In the genomic region with DNA sequence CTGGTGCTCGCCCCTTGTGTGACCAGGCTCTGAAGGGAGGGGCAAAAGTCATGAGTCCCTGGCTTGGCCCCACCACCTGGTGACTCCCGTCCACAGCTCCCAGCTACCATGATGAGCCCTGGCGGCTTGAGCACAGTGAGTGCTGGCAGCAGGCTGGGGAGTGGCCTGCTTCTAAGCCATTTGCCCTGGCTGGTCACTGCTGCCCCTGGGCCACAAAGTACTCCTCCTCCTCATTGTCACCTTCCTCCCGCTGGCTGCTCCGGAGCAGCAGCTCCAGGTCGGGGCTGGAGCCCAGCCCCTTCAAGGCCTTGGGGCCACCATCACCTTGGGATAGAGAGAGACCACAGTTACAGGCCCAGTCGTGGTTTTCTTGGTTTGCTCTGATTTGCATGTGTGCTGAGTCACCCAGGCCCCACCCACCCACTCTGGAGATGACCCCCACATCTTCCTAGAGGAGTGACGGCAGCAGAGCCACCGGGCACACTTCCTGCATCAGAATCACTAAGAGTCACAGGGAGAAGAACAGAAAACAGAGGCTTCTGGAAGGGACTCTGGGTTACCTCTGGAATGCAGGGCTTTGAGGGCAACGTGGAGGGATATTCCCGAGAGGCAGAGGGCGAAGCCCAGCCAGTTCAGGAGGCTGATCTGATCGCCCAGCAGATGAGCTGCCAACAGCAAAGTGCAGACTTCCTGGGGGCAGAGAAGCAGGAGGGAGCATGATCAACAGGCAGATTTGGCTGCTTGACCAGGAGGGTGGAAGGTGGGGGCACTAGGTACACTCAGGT, we compare ENCODE assay signal across 8 cellular contexts. TPM values are rescaled to one million over a fixed set of nuclear protein-coding genes. Genes with fewer than 3 reads are reported as not detected.
DNase-seq lines count a peak whose midpoint lies in the region; ATAC-seq and TF ChIP-seq lines count a peak whose summit lies in the region.

No MANE protein-coding gene starts in this region.

- H3K79me1 ChIP-seq in IMR-90 (ENCODE audit: low read depth in 1 of 2, low read length in 2 of 2), result no peaks in the 10 kb centered on the region; a peak in 1 of 4 replicates

- peaks cover 17% of the 10 kb centered on the region for H3K4me1 Mint-ChIP-seq in activated naive CD8-positive, alpha-beta T cell treated with anti-CD3 and anti-CD28 coated beads, Interleukin-2, amount 50 U/mL, for 24 hours

- H3K9me3 ChIP-seq in IMR-90 (ENCODE audit: control insufficient read depth, insufficient read depth, low read length), result no peaks in the 10 kb centered on the region
- no peaks in the 10 kb centered on the region for H3K9me3 ChIP-seq in left lung

- TF ChIP-seq POLR2A in IMR-90 (IDR thresholded peaks at IDR 0.05; ENCODE audit: low read depth, low read length), result no peak

- H4K5ac ChIP-seq in IMR-90 (ENCODE audit: low read depth, low read length), result peak overlapping the region; percentile 82

- H2AK5ac ChIP-seq in IMR-90 (ENCODE audit: low read depth, low read length), result peak overlapping the region; percentile 88

- H3K56ac ChIP-seq in IMR-90 (ENCODE audit: extremely low read depth, insufficient read depth, low read length), result peak overlapping the region; percentile 36; the same call in 1 of the 2 replicates

- ATAC-seq in IMR-90 (ENCODE audit: low read depth) (peak; percentile 87), left lung (peak; percentile 33), HG03025 (IDR thresholded peaks at IDR 0.05; ENCODE audit: low FRiP score, unreplicated experiment) (no peak), HG02973 (IDR thresholded peaks at IDR 0.05; ENCODE audit: unreplicated experiment) (no peak)
- ATAC-seq in activated naive CD8-positive, alpha-beta T cell treated with anti-CD3 and anti-CD28 coated beads, Interleukin-2, amount 50 U/mL, for 24 hours, result peak; percentile 38

- H3K36me3 Mint-ChIP-seq in activated naive CD8-positive, alpha-beta T cell treated with anti-CD3 and anti-CD28 coated beads, Interleukin-2, amount 50 U/mL, for 24 hours (ENCODE audit: low read depth), result peaks cover 12% of the 10 kb centered on the region

- H2BK5ac ChIP-seq in IMR-90 (ENCODE audit: low read depth, low read length, poor library complexity, severe bottlenecking), result peak overlapping the region; percentile 74

- TF ChIP-seq CTCF in IMR-90 (conservative IDR thresholded peaks at IDR 0.05; ENCODE audit: low read depth, low read length), result no peak
- no peak for TF ChIP-seq CTCF in left lung (IDR thresholded peaks at IDR 0.05)

- H3K4me3 Mint-ChIP-seq in activated naive CD8-positive, alpha-beta T cell treated with anti-CD3 and anti-CD28 coated beads, Interleukin-2, amount 50 U/mL, for 24 hours, result no peak overlapping the region

- no peaks in the 10 kb centered on the region for H3K9me3 Mint-ChIP-seq in activated naive CD8-positive, alpha-beta T cell treated with anti-CD3 and anti-CD28 coated beads, Interleukin-2, amount 50 U/mL, for 24 hours

- dilution Hi-C loops in IMR-90 (cut with HindIII; ENCODE audit: low sequenced_read_pairs, unreplicated experiment), result no loop called here

- CTCF ChIA-PET in IMR-90 (lab: Yijun Ruan, JAX), result interaction anchor here (1.8 kb wide), 1 partner anchor 217 kb away, joined by 7 read pairs; no protein-coding TSS in a partner anchor

- H2BK20ac ChIP-seq in IMR-90 (ENCODE audit: low read depth, low read length), result no peak overlapping the region

- peak; percentile 83 for DNase-seq in CD1c-positive myeloid dendritic cell (ENCODE audit: extremely low spot score)
- peak; percentile 66 for DNase-seq in GM19238 (ENCODE audit: insufficient read length, low spot score)
- DNase-seq in IMR-90, result peak; percentile 93
- DNase-seq in activated naive CD8-positive, alpha-beta T cell treated with anti-CD3 and anti-CD28 coated beads, Interleukin-2, amount 50 U/mL, for 24 hours, result no peak
- DNase-seq in left lung, result no peak
- DNase-seq in DMS79 (lab: John Stamatoyannopoulos, UW), result no peak

- H3K27me3 Mint-ChIP-seq in activated naive CD8-positive, alpha-beta T cell treated with anti-CD3 and anti-CD28 coated beads, Interleukin-2, amount 50 U/mL, for 24 hours, result no peaks in the 10 kb centered on the region

- peak overlapping the region; percentile 69; the same call in 1 of the 2 replicates for H3K14ac ChIP-seq in IMR-90 (replicated peaks; ENCODE audit: low read depth, low read length)

- BruUV-seq in IMR-90 (replicated peaks; lab: Mats Ljungman, UMichigan), result no TSS peak

- peak overlapping the region; percentile 82 for H3K27ac Mint-ChIP-seq in activated naive CD8-positive, alpha-beta T cell treated with anti-CD3 and anti-CD28 coated beads, Interleukin-2, amount 50 U/mL, for 24 hours

- peak overlapping the region; percentile 35; the same call in 1 of the 3 replicates for H2BK15ac ChIP-seq in IMR-90 (ENCODE audit: low read depth, low read length)

- H3K4me1 ChIP-seq in IMR-90 (ENCODE audit: control insufficient read depth, insufficient read depth, low read length), result peaks cover 12% of the 10 kb centered on the region
- H3K4me1 ChIP-seq in left lung, result peaks cover 0 to 14% of the 10 kb centered on the region in 2 donors

- H4K8ac ChIP-seq in IMR-90 (ENCODE audit: low read depth in 2 of 2, low read length in 2 of 2), result peak overlapping the region; percentile 40 to 84

- H3K4me3 ChIP-seq in IMR-90 (ENCODE audit: insufficient read depth, low read depth, low read length), result no peak overlapping the region
- no peak overlapping the region for H3K4me3 ChIP-seq in left lung

- POLR2A ChIA-PET in IMR-90 (lab: Charles Lee; ENCODE audit: unreplicated experiment), result no interaction called here

- peaks cover 14% of the 10 kb centered on the region; the same call in 1 of the 2 replicates for H3K36me3 ChIP-seq in IMR-90 (ENCODE audit: control insufficient read depth, insufficient read depth, low read length)
- peaks cover 0 to 79% of the 10 kb centered on the region in 2 donors for H3K36me3 ChIP-seq in left lung

- H3K4ac ChIP-seq in IMR-90 (ENCODE audit: low read depth, low read length), result peak overlapping the region; percentile 78

- H4K20me1 ChIP-seq in IMR-90 (ENCODE audit: insufficient read depth, low read length), result no peaks in the 10 kb centered on the region

- H3K18ac ChIP-seq in IMR-90 (ENCODE audit: low read depth, low read length), result peak overlapping the region; percentile 66

- H3K27ac ChIP-seq in IMR-90 (ENCODE audit: insufficient read depth, low read length) (peak overlapping the region; percentile 90), left lung (no peak overlapping the region)

- H4K91ac ChIP-seq in IMR-90 (ENCODE audit: insufficient read depth, low read depth, low read length), result peak overlapping the region; percentile 73

- peaks cover 10% of the 10 kb centered on the region; the same call in 1 of the 2 replicates for H3K9me1 ChIP-seq in IMR-90 (ENCODE audit: insufficient read depth, low read length)

- in situ Hi-C loops in IMR-90 (cut with MboI; ENCODE audit: low sequenced_read_pairs), result no loop called here

- peak overlapping the region; percentile 58 for H2BK120ac ChIP-seq in IMR-90 (ENCODE audit: low read depth, low read length)

- H2AFZ ChIP-seq in IMR-90 (replicated peaks; ENCODE audit: low read length, poor library complexity), result peak overlapping the region; percentile 86

- no peaks in the 10 kb centered on the region for H3K27me3 ChIP-seq in IMR-90 (ENCODE audit: control insufficient read depth, insufficient read depth, low read length)
- H3K27me3 ChIP-seq in left lung, result no peaks in the 10 kb centered on the region

- peak overlapping the region; percentile 34; the same call in 1 of the 2 replicates for H3K4me2 ChIP-seq in IMR-90 (ENCODE audit: low read depth, low read length)

- TF ChIP-seq RAD21 in IMR-90 (IDR thresholded peaks at IDR 0.05; ENCODE audit: low read length), result no peak

- peak overlapping the region; percentile 39; the same call in 1 of the 2 replicates for H3K23ac ChIP-seq in IMR-90 (ENCODE audit: low read depth, low read length)

- peak overlapping the region; percentile 93 for H2AK9ac ChIP-seq in IMR-90 (replicated peaks; ENCODE audit: low read depth, low read length, poor library complexity)

- intact Hi-C loops in IMR-90 (cut with micrococcal nuclease), result no loop called here
- intact Hi-C loops in left lung (cut with DNase I), result no loop called here

- WGBS in IMR-90 (ENCODE audit: extremely low coverage in 2 of 2, insufficient read length in 1 of 2), 2 experiments, result 59% methylated on average over 5 of the region's 13 CpGs; no CpG with 5 or more reads in 1 of the 2 experiments

- H3K9ac ChIP-seq in IMR-90 (ENCODE audit: low read depth, low read length), result peak overlapping the region; percentile 69

TF ChIP-seq in IMR-90, 13 proteins besides CTCF, POLR2A, EP300 and RAD21 (continues in another document):
- TF ChIP-seq, protein P1, sequence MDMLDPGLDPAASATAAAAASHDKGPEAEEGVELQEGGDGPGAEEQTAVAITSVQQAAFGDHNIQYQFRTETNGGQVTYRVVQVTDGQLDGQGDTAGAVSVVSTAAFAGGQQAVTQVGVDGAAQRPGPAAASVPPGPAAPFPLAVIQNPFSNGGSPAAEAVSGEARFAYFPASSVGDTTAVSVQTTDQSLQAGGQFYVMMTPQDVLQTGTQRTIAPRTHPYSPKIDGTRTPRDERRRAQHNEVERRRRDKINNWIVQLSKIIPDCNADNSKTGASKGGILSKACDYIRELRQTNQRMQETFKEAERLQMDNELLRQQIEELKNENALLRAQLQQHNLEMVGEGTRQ (IDR thresholded peaks at IDR 0.05; ENCODE audit: low read depth, low read length), result no peak
- TF ChIP-seq CHD1 (IDR thresholded peaks at IDR 0.05; ENCODE audit: low read depth, low read length) (no peak), BHLHE40 (IDR thresholded peaks at IDR 0.05; ENCODE audit: low read depth, low read length) (peak; percentile 58; the same call in 1 of the 2 replicates), MAZ (IDR thresholded peaks at IDR 0.05; ENCODE audit: borderline replicate concordance, low read depth, low read length) (peak; percentile 85), MXI1 (IDR thresholded peaks at IDR 0.05; ENCODE audit: borderline replicate concordance, low read depth, low read length) (no peak; the same call in 1 of the 2 replicates), RCOR1 (IDR thresholded peaks at IDR 0.05; ENCODE audit: insufficient replicate concordance, low read length) (no peak)

RNA-seq across cellular contexts. Expression of a gene that starts 42.1 kb away (rescaled TPM):
- not detected in 2 replicates for total RNA-seq in IMR-90 (2012; rRNA removed)
- not detected in 2 replicates for polyA plus RNA-seq in IMR-90 (2012; rRNA removed)
- polyA plus RNA-seq in IMR-90 (2012; cell fraction: cytosol; rRNA removed), result not detected in 2 replicates
- not detected in 2 replicates for polyA plus RNA-seq in IMR-90 (2012; cell fraction: nucleus; rRNA removed; ENCODE audit: low replicate concordance)
- under 1 TPM in 1 of 2 donors, not detected in 1; 0.26 TPM for total RNA-seq in left lung

RNA-seq across cellular contexts. Expression of a gene that starts 56.0 kb away (rescaled TPM):
- 45.0 and 52.7 TPM in 2 replicates for total RNA-seq in IMR-90 (2012; rRNA removed)
- polyA plus RNA-seq in IMR-90 (2012; rRNA removed), result 26.7 and 29.2 TPM in 2 replicates
- 16.9 and 22.6 TPM in 2 replicates for polyA plus RNA-seq in IMR-90 (2012; cell fraction: cytosol; rRNA removed)
- polyA plus RNA-seq in IMR-90 (2012; cell fraction: nucleus; rRNA removed; ENCODE audit: low replicate concordance), result 35.8 and 45.2 TPM in 2 replicates
- total RNA-seq in left lung, result 10 to 100 TPM; 56.2 to 58.3 TPM

Comparison
In these comparisons a context has a peak if more than half of its experiments do, and no peak if none do; other contexts are left out.
1. DNase-seq: peak in CD1c-positive myeloid dendritic cell (single experiment), GM19238 (single experiment) and IMR-90 (single experiment); none in activated naive CD8-positive, alpha-beta T cell treated with anti-CD3 and anti-CD28 coated beads, Interleukin-2, amount 50 U/mL, for 24 hours (single experiment), left lung (0 of 2) and DMS79 (single experiment).
2. ATAC-seq: peak in IMR-90 (single experiment), activated naive CD8-positive, alpha-beta T cell treated with anti-CD3 and anti-CD28 coated beads, Interleukin-2, amount 50 U/mL, for 24 hours (single experiment) and left lung (single experiment); none in HG03025 (single experiment) and HG02973 (single experiment).